In the genomic region with DNA sequence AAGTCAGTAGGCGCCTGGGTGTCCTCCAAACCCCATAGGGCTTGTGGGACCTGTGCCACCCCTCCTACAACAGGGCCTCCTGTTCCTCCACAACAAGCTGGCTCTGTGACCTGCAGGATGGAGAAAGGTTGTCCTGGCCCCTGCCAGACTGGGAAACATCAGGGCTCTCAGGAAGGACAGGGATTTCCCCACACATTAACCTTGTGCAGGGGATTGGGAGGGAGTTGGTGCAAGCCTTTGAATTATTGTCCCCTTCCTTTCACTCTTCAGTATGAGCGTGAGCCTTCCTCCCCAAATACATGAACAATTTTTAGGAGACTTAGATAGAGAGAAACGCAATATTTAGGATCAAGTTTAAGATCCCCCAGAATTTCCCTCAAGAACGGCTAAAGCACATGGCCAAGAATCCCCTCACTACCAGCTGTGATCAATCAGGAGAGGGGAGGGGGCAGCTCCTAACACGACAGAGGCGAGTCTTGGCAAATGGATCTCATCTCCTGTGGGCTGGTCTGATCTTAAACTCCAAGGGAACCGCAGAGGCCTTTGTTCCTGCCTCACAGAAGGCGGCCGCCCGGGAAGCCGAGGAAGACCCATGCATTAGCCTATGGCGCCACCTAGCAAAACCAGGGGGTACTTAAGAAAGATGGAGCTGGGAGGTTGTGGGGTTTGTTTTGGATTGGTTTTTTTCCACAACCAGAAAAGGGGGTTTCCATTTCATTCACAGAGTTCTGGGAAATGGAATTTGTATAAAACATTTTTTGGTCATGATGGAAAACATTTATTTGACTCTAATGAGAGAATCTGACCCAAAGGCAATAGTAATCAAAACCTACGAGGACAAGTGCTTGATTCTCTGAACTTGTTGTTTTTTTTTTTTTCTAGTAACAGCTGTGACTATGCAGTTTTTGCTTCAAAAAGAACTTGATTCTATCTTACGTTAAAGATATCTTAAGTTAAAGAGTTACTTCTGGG, we compare ENCODE assay signal across 8 cellular contexts. TPM values are rescaled to one million over a fixed set of nuclear protein-coding genes. Genes with fewer than 3 reads are reported as not detected.
A peak's percentile ranks its signal among the peaks of the same experiment; 100 is the strongest.
DNase-seq lines count a peak whose midpoint lies in the region; ATAC-seq and TF ChIP-seq lines count a peak whose summit lies in the region.

No MANE protein-coding gene starts in this region.

- no peaks in the 10 kb centered on the region for H3K36me3 ChIP-seq in GM23338 (ENCODE audit: insufficient read depth)

- peaks cover 5% of the 10 kb centered on the region for H3K27me3 Mint-ChIP-seq in GM23338 (ENCODE audit: insufficient read depth, low read depth, poor library complexity)

- H3K9me3 Mint-ChIP-seq in GM23338: peaks cover 9% of the 10 kb centered on the region; the same call in 1 of the 3 replicates

- ATAC-seq in GM23338 (peak; percentile 98), HG03571 (IDR thresholded peaks at IDR 0.05; ENCODE audit: unreplicated experiment) (no peak)

- no peaks in the 10 kb centered on the region for H3K9me2 ChIP-seq in GM23338 (ENCODE audit: insufficient read depth)

- H3K4me1 ChIP-seq in GM23338 (ENCODE audit: insufficient read depth): no peaks in the 10 kb centered on the region

- peak overlapping the region; percentile 84 for H3K27ac Mint-ChIP-seq in GM23338

- no peaks in the 10 kb centered on the region for H3K79me2 ChIP-seq in GM23338 (replicated peaks; ENCODE audit: insufficient read depth)

- no peaks in the 10 kb centered on the region for H3F3A ChIP-seq in GM23338 (replicated peaks; ENCODE audit: low read depth)

- H3K27me3 ChIP-seq in GM23338 (ENCODE audit: insufficient read depth): peaks cover 4% of the 10 kb centered on the region; the same call in 1 of the 2 replicates

- no peak overlapping the region for H3K4me2 ChIP-seq in GM23338

- peak; percentile 88 to 93 for TF ChIP-seq CTCF in GM23338 (conservative IDR thresholded peaks at IDR 0.05; ENCODE audit: low read depth in 2 of 2)

- in situ Hi-C loops in T47D (cut with HindIII; ENCODE audit: low pct_unique_long_range_greater_than_20kb, low sequenced_read_pairs): no loop called here

- peak overlapping the region; percentile 86 for H2AFZ ChIP-seq in GM23338

- H3K4me3 ChIP-seq in GM23338: no peak overlapping the region

- H4K20me1 ChIP-seq in GM23338 (replicated peaks; ENCODE audit: insufficient read depth): no peaks in the 10 kb centered on the region

- peaks cover 7% of the 10 kb centered on the region; the same call in 2 of the 3 replicates for H3K4me1 Mint-ChIP-seq in GM23338

- H3K27ac ChIP-seq in GM23338 (ENCODE audit: low read depth): no peak overlapping the region

- DNase-seq in COR-L47 (lab: John Stamatoyannopoulos, UW) (peak; percentile 43), GM23338 (ENCODE audit: low spot score) (peak; percentile 92), NCI-H1694 treated with DMSO at 0.1 percent for 48 hours (lab: John Stamatoyannopoulos, UW) (peak; percentile 79), T follicular helper cell (ENCODE audit: low read depth) (peak; percentile 7), T47D (ENCODE audit: low read depth in 1 of 2, low spot score in 1 of 2) (peak; percentile 76 to 86), inferior parietal cortex (ENCODE audit: extremely low spot score) (peak; percentile 91)
- peak; percentile 36 for DNase-seq in stimulated activated CD4-positive, alpha-beta T cell treated with anti-CD3 and anti-CD28 coated beads, Interleukin-12 subunit alpha, Interleukin-12 subunit beta, amount 100 ng/mL, for 4 hours

- H3K36me3 Mint-ChIP-seq in GM23338 (ENCODE audit: low read depth): no peaks in the 10 kb centered on the region

- no peak overlapping the region for H3K4me3 Mint-ChIP-seq in GM23338

TF ChIP-seq in GM23338, 12 proteins besides CTCF, POLR2A, EP300 and RAD21:
- TF ChIP-seq STAT1 (IDR thresholded peaks at IDR 0.05; ENCODE audit: unreplicated experiment) (no peak), NANOG (IDR thresholded peaks at IDR 0.05; ENCODE audit: borderline replicate concordance) (no peak), POLR2AphosphoS5 (IDR thresholded peaks at IDR 0.05; ENCODE audit: low read depth) (no peak), EZH2phosphoT487 (IDR thresholded peaks at IDR 0.05; ENCODE audit: unreplicated experiment) (no peak), EZH2 (IDR thresholded peaks at IDR 0.05; ENCODE audit: low read depth, unreplicated experiment) (no peak), ZNF114 (CRISPR knock-in tag; IDR thresholded peaks at IDR 0.05) (no peak), ZNF331 (CRISPR knock-in tag; IDR thresholded peaks at IDR 0.05; ENCODE audit: low read depth) (no peak), JUNB (IDR thresholded peaks at IDR 0.05; ENCODE audit: unreplicated experiment) (no peak)
- TF ChIP-seq, protein P1, sequence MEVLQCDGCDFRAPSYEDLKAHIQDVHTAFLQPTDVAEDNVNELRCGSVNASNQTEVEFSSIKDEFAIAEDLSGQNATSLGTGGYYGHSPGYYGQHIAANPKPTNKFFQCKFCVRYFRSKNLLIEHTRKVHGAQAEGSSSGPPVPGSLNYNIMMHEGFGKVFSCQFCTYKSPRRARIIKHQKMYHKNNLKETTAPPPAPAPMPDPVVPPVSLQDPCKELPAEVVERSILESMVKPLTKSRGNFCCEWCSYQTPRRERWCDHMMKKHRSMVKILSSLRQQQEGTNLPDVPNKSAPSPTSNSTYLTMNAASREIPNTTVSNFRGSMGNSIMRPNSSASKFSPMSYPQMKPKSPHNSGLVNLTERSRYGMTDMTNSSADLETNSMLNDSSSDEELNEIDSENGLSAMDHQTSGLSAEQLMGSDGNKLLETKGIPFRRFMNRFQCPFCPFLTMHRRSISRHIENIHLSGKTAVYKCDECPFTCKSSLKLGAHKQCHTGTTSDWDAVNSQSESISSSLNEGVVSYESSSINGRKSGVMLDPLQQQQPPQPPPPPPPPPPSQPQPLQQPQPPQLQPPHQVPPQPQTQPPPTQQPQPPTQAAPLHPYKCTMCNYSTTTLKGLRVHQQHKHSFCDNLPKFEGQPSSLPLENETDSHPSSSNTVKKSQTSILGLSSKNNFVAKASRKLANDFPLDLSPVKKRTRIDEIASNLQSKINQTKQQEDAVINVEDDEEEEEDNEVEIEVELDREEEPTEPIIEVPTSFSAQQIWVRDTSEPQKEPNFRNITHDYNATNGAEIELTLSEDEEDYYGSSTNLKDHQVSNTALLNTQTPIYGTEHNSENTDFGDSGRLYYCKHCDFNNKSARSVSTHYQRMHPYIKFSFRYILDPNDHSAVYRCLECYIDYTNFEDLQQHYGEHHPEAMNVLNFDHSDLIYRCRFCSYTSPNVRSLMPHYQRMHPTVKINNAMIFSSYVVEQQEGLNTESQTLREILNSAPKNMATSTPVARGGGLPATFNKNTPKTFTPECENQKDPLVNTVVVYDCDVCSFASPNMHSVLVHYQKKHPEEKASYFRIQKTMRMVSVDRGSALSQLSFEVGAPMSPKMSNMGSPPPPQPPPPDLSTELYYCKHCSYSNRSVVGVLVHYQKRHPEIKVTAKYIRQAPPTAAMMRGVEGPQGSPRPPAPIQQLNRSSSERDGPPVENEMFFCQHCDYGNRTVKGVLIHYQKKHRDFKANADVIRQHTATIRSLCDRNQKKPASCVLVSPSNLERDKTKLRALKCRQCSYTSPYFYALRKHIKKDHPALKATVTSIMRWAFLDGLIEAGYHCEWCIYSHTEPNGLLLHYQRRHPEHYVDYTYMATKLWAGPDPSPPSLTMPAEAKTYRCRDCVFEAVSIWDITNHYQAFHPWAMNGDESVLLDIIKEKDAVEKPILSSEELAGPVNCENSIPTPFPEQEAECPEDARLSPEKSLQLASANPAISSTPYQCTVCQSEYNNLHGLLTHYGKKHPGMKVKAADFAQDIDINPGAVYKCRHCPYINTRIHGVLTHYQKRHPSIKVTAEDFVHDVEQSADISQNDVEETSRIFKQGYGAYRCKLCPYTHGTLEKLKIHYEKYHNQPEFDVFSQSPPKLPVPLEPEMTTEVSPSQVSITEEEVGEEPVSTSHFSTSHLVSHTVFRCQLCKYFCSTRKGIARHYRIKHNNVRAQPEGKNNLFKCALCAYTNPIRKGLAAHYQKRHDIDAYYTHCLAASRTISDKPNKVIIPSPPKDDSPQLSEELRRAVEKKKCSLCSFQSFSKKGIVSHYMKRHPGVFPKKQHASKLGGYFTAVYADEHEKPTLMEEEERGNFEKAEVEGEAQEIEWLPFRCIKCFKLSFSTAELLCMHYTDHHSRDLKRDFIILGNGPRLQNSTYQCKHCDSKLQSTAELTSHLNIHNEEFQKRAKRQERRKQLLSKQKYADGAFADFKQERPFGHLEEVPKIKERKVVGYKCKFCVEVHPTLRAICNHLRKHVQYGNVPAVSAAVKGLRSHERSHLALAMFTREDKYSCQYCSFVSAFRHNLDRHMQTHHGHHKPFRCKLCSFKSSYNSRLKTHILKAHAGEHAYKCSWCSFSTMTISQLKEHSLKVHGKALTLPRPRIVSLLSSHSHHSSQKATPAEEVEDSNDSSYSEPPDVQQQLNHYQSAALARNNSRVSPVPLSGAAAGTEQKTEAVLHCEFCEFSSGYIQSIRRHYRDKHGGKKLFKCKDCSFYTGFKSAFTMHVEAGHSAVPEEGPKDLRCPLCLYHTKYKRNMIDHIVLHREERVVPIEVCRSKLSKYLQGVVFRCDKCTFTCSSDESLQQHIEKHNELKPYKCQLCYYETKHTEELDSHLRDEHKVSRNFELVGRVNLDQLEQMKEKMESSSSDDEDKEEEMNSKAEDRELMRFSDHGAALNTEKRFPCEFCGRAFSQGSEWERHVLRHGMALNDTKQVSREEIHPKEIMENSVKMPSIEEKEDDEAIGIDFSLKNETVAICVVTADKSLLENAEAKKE (CRISPR knock-in tag; IDR thresholded peaks at IDR 0.05): no peak
- TF ChIP-seq, protein P2, sequence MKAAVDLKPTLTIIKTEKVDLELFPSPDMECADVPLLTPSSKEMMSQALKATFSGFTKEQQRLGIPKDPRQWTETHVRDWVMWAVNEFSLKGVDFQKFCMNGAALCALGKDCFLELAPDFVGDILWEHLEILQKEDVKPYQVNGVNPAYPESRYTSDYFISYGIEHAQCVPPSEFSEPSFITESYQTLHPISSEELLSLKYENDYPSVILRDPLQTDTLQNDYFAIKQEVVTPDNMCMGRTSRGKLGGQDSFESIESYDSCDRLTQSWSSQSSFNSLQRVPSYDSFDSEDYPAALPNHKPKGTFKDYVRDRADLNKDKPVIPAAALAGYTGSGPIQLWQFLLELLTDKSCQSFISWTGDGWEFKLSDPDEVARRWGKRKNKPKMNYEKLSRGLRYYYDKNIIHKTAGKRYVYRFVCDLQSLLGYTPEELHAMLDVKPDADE (IDR thresholded peaks at IDR 0.05): no peak

RNA-seq across cellular contexts. Expression of a gene that starts 36.1 kb away (rescaled TPM):
- total RNA-seq in GM23338 (2014; rRNA removed; shearing (Covaris generic)): 2.3 and 2.6 TPM in 2 replicates
- 1.5 and 1.7 TPM in 2 replicates for polyA plus RNA-seq in GM23338 (2016; fragmentation: Nextera tagmentation; extraction: Ambion mirVana)

Comparison
In these comparisons a context has a peak if more than half of its experiments do, and no peak if none do; other contexts are left out.
1. DNase-seq: peak in every context shown above with its lines; median percentile 92 in GM23338; 91 in inferior parietal cortex; 81 in T47D; 79 in NCI-H1694 treated with DMSO at 0.1 percent for 48 hours; 43 in COR-L47; 36 in stimulated activated CD4-positive, alpha-beta T cell treated with anti-CD3 and anti-CD28 coated beads, Interleukin-12 subunit alpha, Interleukin-12 subunit beta, amount 100 ng/mL, for 4 hours; 7 in T follicular helper cell.